ENCODE assay signal across 18 cellular contexts in the genomic region with DNA sequence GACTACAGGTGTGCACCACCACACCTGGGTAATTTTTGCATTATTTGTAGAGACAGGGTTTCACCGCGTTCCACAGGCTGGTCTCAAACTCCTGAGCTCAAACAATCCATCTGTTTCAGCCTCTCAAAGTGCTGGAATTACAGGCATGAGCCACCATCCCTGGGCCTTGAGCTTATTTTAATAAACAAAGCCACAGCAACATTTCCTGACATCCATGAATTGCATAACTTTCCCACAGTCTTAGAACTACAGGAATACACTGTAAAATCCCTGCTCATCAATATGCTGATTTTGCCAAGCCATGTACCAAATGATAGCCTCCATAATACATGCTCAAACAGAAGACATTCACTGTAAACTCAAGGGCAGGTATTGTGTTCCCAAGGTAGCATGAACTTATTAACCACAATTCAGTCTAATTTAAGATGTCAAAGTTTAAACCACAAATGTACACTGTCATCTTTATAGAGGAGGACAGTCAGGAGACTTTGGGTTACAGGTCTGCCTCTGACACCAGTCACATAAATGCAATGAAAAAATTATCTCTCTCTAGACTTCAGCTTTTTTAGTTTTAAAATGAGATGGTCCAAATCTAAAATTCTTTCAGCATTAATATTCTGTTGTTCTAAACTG. TPM values are rescaled to one million over a fixed set of nuclear protein-coding genes. Genes with fewer than 3 reads are reported as not detected.
DNase-seq lines count a peak whose midpoint lies in the region; TF ChIP-seq lines count a peak whose summit lies in the region.
"Had no signal": no experiment of that assay in that cellular context is flagged by ENCODE, and none has a peak within 500 bp of the region (broad histone marks: within the 10 kb centered on the region; RNA-seq: fewer than 3 reads in every experiment).

No MANE protein-coding gene starts in this region.

- H3K56ac ChIP-seq in mesendoderm (ENCODE audit: low read length): no peak overlapping the region

- TF ChIP-seq POLR2A in suprapubic skin (IDR thresholded peaks at IDR 0.05): no peak

- TF ChIP-seq CTCF in suprapubic skin (IDR thresholded peaks at IDR 0.05): no peak

- H3K4me2 ChIP-seq in mesendoderm (ENCODE audit: low read length): no peak overlapping the region

- H3K27me3 ChIP-seq in suprapubic skin (no peaks in the 10 kb centered on the region), mesendoderm (ENCODE audit: insufficient read depth, low read length, poor library complexity) (no peaks in the 10 kb centered on the region)
- H3K27me3 ChIP-seq: esophagus squamous epithelium, vagina had no signal

- H2BK120ac ChIP-seq in mesendoderm (ENCODE audit: low read depth, low read length): no peak overlapping the region

- WGBS in suprapubic skin: 100% methylated on average over 2 of the region's 2 CpGs
- WGBS in mesendoderm (ENCODE audit: extremely low coverage, insufficient coverage, low lambda C conversion rate): no CpG with 5 or more reads among the region's 2 CpGs

- H2AK5ac ChIP-seq in mesendoderm (ENCODE audit: low read length): no peak overlapping the region

- H4K8ac ChIP-seq in mesendoderm (ENCODE audit: low read depth, low read length): no peak overlapping the region

- H3K4me1 ChIP-seq in suprapubic skin (peaks cover 7% of the 10 kb centered on the region), mesendoderm (ENCODE audit: control insufficient read depth, low read depth, low read length) (no peaks in the 10 kb centered on the region)
- H3K4me1 ChIP-seq: Caco-2 had no signal

- peaks cover 11% of the 10 kb centered on the region for H3K79me1 ChIP-seq in mesendoderm (ENCODE audit: low read length)

- H3K4me3 ChIP-seq in suprapubic skin (no peak overlapping the region), mesendoderm (ENCODE audit: low read length) (no peak overlapping the region)
- H3K4me3 ChIP-seq: esophagus squamous epithelium, vagina had no signal

- peak; percentile 46 for DNase-seq in AG20443 (ENCODE audit: low spot score)
- peak; percentile 19 for DNase-seq in H4 (ENCODE audit: low spot score)
- DNase-seq in astrocyte of the hippocampus (ENCODE audit: low read depth, low spot score): peak; percentile 24
- peak; percentile 28 for DNase-seq in iris pigment epithelial cell (ENCODE audit: low read depth)
- DNase-seq in stimulated activated naive CD4-positive, alpha-beta T cell treated with Interleukin-2 at 50 U/mL for 16 hours (lab: John Stamatoyannopoulos, UW): no peak
- no peak for DNase-seq in suprapubic skin (ENCODE audit: low spot score in 2 of 2)
- no peak for DNase-seq in mesendoderm
- no peak for DNase-seq in SW 1271 (lab: John Stamatoyannopoulos, UW)
- DNase-seq: activated CD4-positive, alpha-beta T cell treated with anti-CD3 and anti-CD28 coated beads for 48 hours; activated CD8-positive, alpha-beta memory T cell treated with anti-CD3 and anti-CD28 coated beads, Interleukin-2, amount 50 U/mL, for 48 hours; activated naive CD4-positive, alpha-beta T cell treated with anti-CD3 and anti-CD28 coated beads for 36 hours; Caco-2; esophagus squamous epithelium; NCI-H187 treated with DMSO at 0.1 percent for 48 hours; NCI-H524; posterior cingulate gyrus; stimulated activated naive CD8-positive, alpha-beta T cell treated with anti-CD3 and anti-CD28 coated beads, Interleukin-15, amount 100 ng/mL, for 72 hours had no signal

- H3K27ac ChIP-seq in suprapubic skin: no peak overlapping the region
- no peak overlapping the region for H3K27ac ChIP-seq in mesendoderm (ENCODE audit: low read depth, low read length)
- H3K27ac ChIP-seq: esophagus squamous epithelium, vagina had no signal

- no peak overlapping the region for H2BK5ac ChIP-seq in mesendoderm (ENCODE audit: low read length)

- H3K9ac ChIP-seq in mesendoderm (ENCODE audit: low read length): no peak overlapping the region

- no peak overlapping the region for H3K4ac ChIP-seq in mesendoderm (ENCODE audit: low read depth, low read length)

- no peak for TF ChIP-seq EP300 in suprapubic skin (IDR thresholded peaks at IDR 0.05)

- H3K18ac ChIP-seq in mesendoderm (ENCODE audit: low read length): no peak overlapping the region

- no peak overlapping the region for H3K23ac ChIP-seq in mesendoderm (ENCODE audit: low read length)

- H3K36me3 ChIP-seq in suprapubic skin (no peaks in the 10 kb centered on the region), mesendoderm (ENCODE audit: control insufficient read depth, insufficient read depth, low read length) (no peaks in the 10 kb centered on the region)
- H3K36me3 ChIP-seq: esophagus squamous epithelium, vagina had no signal

- H3K9me3 ChIP-seq in suprapubic skin: no peaks in the 10 kb centered on the region
- H3K9me3 ChIP-seq: Caco-2, esophagus squamous epithelium, vagina had no signal

- no peak overlapping the region for H2BK15ac ChIP-seq in mesendoderm (replicated peaks; ENCODE audit: low read depth)

- H3K79me2 ChIP-seq in mesendoderm (ENCODE audit: control insufficient read depth, insufficient read depth, low read length): peaks cover 10% of the 10 kb centered on the region

- no peak overlapping the region for H4K5ac ChIP-seq in mesendoderm (ENCODE audit: low read length)

RNA-seq across cellular contexts. Expression of gene NUDT3, which starts 40.0 kb away (rescaled TPM):
- total RNA-seq in H4 (2014; rRNA removed; shearing (Covaris generic)): 8.1 and 11.5 TPM in 2 replicates
- 10 to 100 TPM; 23.2 to 34.6 (median 28.0) TPM for total RNA-seq in suprapubic skin
- polyA plus RNA-seq in mesendoderm (2013, experiment 1 of 2): 18.4 TPM
- 17.8 TPM for polyA plus RNA-seq in mesendoderm (2013, experiment 2 of 2)

Comparison
In these comparisons a context has a peak if more than half of its experiments do, and no peak if none do; other contexts are left out.
1. DNase-seq: peak in AG20443 (single experiment), H4 (single experiment), astrocyte of the hippocampus (single experiment) and iris pigment epithelial cell (single experiment); none in stimulated activated naive CD4-positive, alpha-beta T cell treated with Interleukin-2 at 50 U/mL for 16 hours (single experiment), suprapubic skin (0 of 2), mesendoderm (single experiment) and SW 1271 (0 of 2).